30 cellular contexts compared by ENCODE assay signal in the genomic region with DNA sequence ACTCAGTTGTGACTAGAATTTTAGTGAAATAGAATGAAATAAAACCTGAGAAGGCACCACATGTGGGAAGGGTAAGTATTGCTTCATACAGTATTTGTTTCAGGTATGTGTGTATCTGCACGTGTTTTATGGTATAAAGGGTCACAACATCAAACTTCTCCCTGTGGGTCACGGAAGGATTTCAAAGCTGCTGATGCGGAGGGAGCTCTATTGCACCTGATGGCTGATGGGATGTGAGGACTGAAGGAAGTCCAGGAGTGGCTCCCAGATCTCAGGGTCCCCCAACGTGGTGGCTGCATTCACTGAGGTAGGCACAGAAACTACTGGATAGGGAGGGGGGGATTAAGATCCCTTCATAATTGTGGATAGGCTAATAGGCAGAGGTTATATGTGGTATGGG.
"Had no signal": no experiment of that assay in that cellular context is flagged by ENCODE, and none has a peak within 500 bp of the region (broad histone marks: within the 10 kb centered on the region; RNA-seq: fewer than 3 reads in every experiment).

No MANE protein-coding gene starts in this region.

- H3K4me3 ChIP-seq: ovary, psoas muscle, right lobe of liver, sigmoid colon, suprapubic skin, testis, tibial artery, transverse colon, upper lobe of right lung, uterus had no signal

- H3K27ac ChIP-seq: ovary, parathyroid adenoma, psoas muscle, right lobe of liver, sigmoid colon, suprapubic skin, testis, tibial artery, transverse colon, upper lobe of right lung, uterus had no signal

- H3K4me1 ChIP-seq: parathyroid adenoma, psoas muscle, right lobe of liver, sigmoid colon, suprapubic skin, testis, transverse colon, upper lobe of right lung, uterus had no signal

- H2AFZ ChIP-seq: parathyroid adenoma had no signal

- H3K9me3 ChIP-seq: ovary, right lobe of liver, testis, upper lobe of right lung, uterus had no signal

- H3K4me1 Mint-ChIP-seq: natural killer cell; neural crest cell; stimulated activated effector memory CD8-positive, alpha-beta T cell treated with anti-CD3 and anti-CD28 coated beads, Interleukin-12 subunit alpha, Interleukin-12 subunit beta, amount 100 ng/mL, for 72 hours; stimulated activated naive CD8-positive, alpha-beta T cell treated with anti-CD3 and anti-CD28 coated beads, Interleukin-15, amount 100 ng/mL, for 72 hours had no signal

- H3K27me3 ChIP-seq: ovary, right lobe of liver, sigmoid colon, suprapubic skin, testis, tibial artery, transverse colon, upper lobe of right lung, uterus had no signal

- ATAC-seq: naive thymus-derived CD4-positive, alpha-beta T cell; natural killer cell; psoas muscle; right cardiac atrium; right lobe of liver; stimulated activated effector memory CD8-positive, alpha-beta T cell treated with anti-CD3 and anti-CD28 coated beads, Interleukin-12 subunit alpha, Interleukin-12 subunit beta, amount 100 ng/mL, for 72 hours; stimulated activated naive B cell treated with anti-CD40 and anti-IgM and Interleukin-4, amounts not matched to agents 10 μg/mL and 1 μg/mL and 100 μg/mL, for 72 hours; stimulated activated naive CD8-positive, alpha-beta T cell treated with anti-CD3 and anti-CD28 coated beads, Interleukin-15, amount 100 ng/mL, for 72 hours; upper lobe of right lung had no signal

- H3K27me3 Mint-ChIP-seq: progenitor cell of endocrine pancreas; stimulated activated naive B cell treated with anti-CD40 and anti-IgM and Interleukin-4, amounts not matched to agents 10 μg/mL and 1 μg/mL and 100 μg/mL, for 72 hours; stimulated activated naive CD8-positive, alpha-beta T cell treated with anti-CD3 and anti-CD28 coated beads, Interleukin-15, amount 100 ng/mL, for 72 hours had no signal

- H3K27ac Mint-ChIP-seq: naive thymus-derived CD4-positive, alpha-beta T cell; natural killer cell; nephron; progenitor cell of endocrine pancreas; stimulated activated effector memory CD8-positive, alpha-beta T cell treated with anti-CD3 and anti-CD28 coated beads, Interleukin-12 subunit alpha, Interleukin-12 subunit beta, amount 100 ng/mL, for 72 hours; stimulated activated naive B cell treated with anti-CD40 and anti-IgM and Interleukin-4, amounts not matched to agents 10 μg/mL and 1 μg/mL and 100 μg/mL, for 72 hours; stimulated activated naive CD8-positive, alpha-beta T cell treated with anti-CD3 and anti-CD28 coated beads, Interleukin-15, amount 100 ng/mL, for 72 hours; type B pancreatic cell had no signal

- H3K36me3 Mint-ChIP-seq: stimulated activated effector memory CD8-positive, alpha-beta T cell treated with anti-CD3 and anti-CD28 coated beads, Interleukin-12 subunit alpha, Interleukin-12 subunit beta, amount 100 ng/mL, for 72 hours had no signal

- H3K4me3 Mint-ChIP-seq: naive thymus-derived CD4-positive, alpha-beta T cell; natural killer cell; nephron; neural crest cell; stimulated activated effector memory CD8-positive, alpha-beta T cell treated with anti-CD3 and anti-CD28 coated beads, Interleukin-12 subunit alpha, Interleukin-12 subunit beta, amount 100 ng/mL, for 72 hours; stimulated activated naive B cell treated with anti-CD40 and anti-IgM and Interleukin-4, amounts not matched to agents 10 μg/mL and 1 μg/mL and 100 μg/mL, for 72 hours; stimulated activated naive CD8-positive, alpha-beta T cell treated with anti-CD3 and anti-CD28 coated beads, Interleukin-15, amount 100 ng/mL, for 72 hours had no signal

- H3K9ac ChIP-seq: parathyroid adenoma had no signal

- H3K36me3 ChIP-seq: ovary, right lobe of liver, sigmoid colon, suprapubic skin, tibial artery, transverse colon, upper lobe of right lung, uterus had no signal

- DNase-seq: naive thymus-derived CD4-positive, alpha-beta T cell; natural killer cell; occipital lobe; ovary; posterior cingulate gyrus; psoas muscle; right cardiac atrium; right lobe of liver; sigmoid colon; small intestine; stimulated activated CD4-positive, alpha-beta T cell treated with anti-CD3 and anti-CD28 coated beads, Interleukin-15, amount 100 ng/mL, for 24 hours; stimulated activated CD4-positive, alpha-beta T cell treated with anti-CD3 and anti-CD28 coated beads, Interleukin-2, amount 100 ng/mL, for 24 hours; stimulated activated CD4-positive, alpha-beta T cell treated with anti-CD3 and anti-CD28 coated beads, Interleukin-2, amount 100 ng/mL, for 48 hours; stimulated activated CD4-positive, alpha-beta T cell treated with anti-CD3 and anti-CD28 coated beads, Interleukin-4, amount 100 ng/mL, for 24 hours; stimulated activated naive B cell treated with anti-CD40 and anti-IgM and Interleukin-4, amounts not matched to agents 10 μg/mL and 1 μg/mL and 100 μg/mL, for 72 hours; stimulated activated naive CD4-positive, alpha-beta T cell treated with Interleukin-2 at 50 U/mL for 16 hours; stimulated activated naive CD8-positive, alpha-beta T cell treated with anti-CD3 and anti-CD28 coated beads, Interleukin-15, amount 100 ng/mL, for 72 hours; substantia nigra; testis; tibial artery; transverse colon; upper lobe of right lung; uterus had no signal
